ENCODE assay signal across 8 cellular contexts in genomic region chr11:45771194-45771941, GRCh38. TPM values are rescaled to one million over a fixed set of nuclear protein-coding genes. Genes with fewer than 3 reads are reported as not detected.
DNase-seq lines count a peak whose midpoint lies in the region; TF ChIP-seq lines count a peak whose summit lies in the region.

No MANE protein-coding gene starts in this region.

- peak; percentile 75 for DNase-seq in ELF-1 (ENCODE audit: low read depth, low spot score)
- peak; percentile 76 for DNase-seq in GM23248
- DNase-seq in SW480 (ENCODE audit: low spot score), result peak; percentile 53
- DNase-seq in adrenal gland, result peak; percentile 39 to 82 (median 65)
- peak; percentile 70 for DNase-seq in right atrium auricular region (ENCODE audit: low spot score)
- DNase-seq in putamen (ENCODE audit: low spot score), result peak; percentile 44

- H4K20me1 ChIP-seq in GM23248 (ENCODE audit: insufficient read depth), result no peaks in the 10 kb centered on the region

- no peak for TF ChIP-seq POLR2A in adrenal gland (IDR thresholded peaks at IDR 0.05)

- peaks cover 26% of the 10 kb centered on the region for H3K27me3 ChIP-seq in GM23248 (replicated peaks; ENCODE audit: insufficient read depth)
- H3K27me3 ChIP-seq in adrenal gland, result no peaks in the 10 kb centered on the region
- no peaks in the 10 kb centered on the region for H3K27me3 ChIP-seq in right atrium auricular region

- no peaks in the 10 kb centered on the region for H3K4me1 ChIP-seq in GM23248 (ENCODE audit: insufficient read depth)
- H3K4me1 ChIP-seq in adrenal gland (replicated peaks in 1 of 2), result no peaks in the 10 kb centered on the region
- H3K4me1 ChIP-seq in right atrium auricular region, result peaks cover 0 to 13% of the 10 kb centered on the region in 2 donors
- no peaks in the 10 kb centered on the region for H3K4me1 ChIP-seq in urinary bladder (ENCODE audit: insufficient read depth)

- H3K9ac ChIP-seq in GM23248, result peak overlapping the region; percentile 42

- 1 to 3% methylated on average over 28 to 30 of the region's 30 CpGs for WGBS in GM23248 (ENCODE audit: low coverage in 1 of 2, low lambda C conversion rate in 2 of 2, missing lambda C conversion rate in 2 of 2), 2 experiments
- 2 to 4% (median 3%) methylated on average over 21 to 30 of the region's 30 CpGs for WGBS in adrenal gland, 4 donors
- 5% methylated on average over 30 of the region's 30 CpGs for WGBS in urinary bladder

- H3K36me3 ChIP-seq in GM23248 (ENCODE audit: low read depth) (no peaks in the 10 kb centered on the region), adrenal gland (replicated peaks in 1 of 2) (no peaks in the 10 kb centered on the region), right atrium auricular region (no peaks in the 10 kb centered on the region), urinary bladder (ENCODE audit: insufficient read depth) (no peaks in the 10 kb centered on the region)

- H3K9me2 ChIP-seq in GM23248 (ENCODE audit: insufficient read depth), result no peaks in the 10 kb centered on the region

- H3K27ac ChIP-seq in GM23248 (no peak overlapping the region), adrenal gland (peak overlapping the region in 2 of 5 donors; percentile 10 to 36), right atrium auricular region (peak overlapping the region; percentile 69 to 78), urinary bladder (ENCODE audit: low read depth) (no peak overlapping the region)

- peak overlapping the region; percentile 96 for H2AFZ ChIP-seq in GM23248

- TF ChIP-seq CTCF in LNCAP (IDR thresholded peaks at IDR 0.05) (peak; percentile 88), adrenal gland (IDR thresholded peaks at IDR 0.05) (peak; percentile 76 to 92 (median 84)), right atrium auricular region (IDR thresholded peaks at IDR 0.05) (peak; percentile 93 to 95)

- in situ Hi-C loops in GM23248 (cut with MboI), result no loop called here

- no peaks in the 10 kb centered on the region for H3K9me3 ChIP-seq in GM23248 (ENCODE audit: low read depth)
- no peaks in the 10 kb centered on the region for H3K9me3 ChIP-seq in adrenal gland (replicated peaks in 1 of 3)
- no peaks in the 10 kb centered on the region for H3K9me3 ChIP-seq in right atrium auricular region

- no peaks in the 10 kb centered on the region for H3F3A ChIP-seq in GM23248 (ENCODE audit: insufficient read depth)

- intact Hi-C loops in adrenal gland (cut with DNase I), result loop anchor here in 1 of 2 donors (5.0 kb wide), 1 partner anchor 114 kb away; no protein-coding TSS in a partner anchor

- H3K4me3 ChIP-seq in GM23248 (peak overlapping the region; percentile 76), adrenal gland (peak overlapping the region in 2 of 4 donors; percentile 15 to 54), right atrium auricular region (peak overlapping the region; percentile 49 to 55), urinary bladder (ENCODE audit: low read depth, low read length) (peak overlapping the region; percentile 23)

- H3K4me2 ChIP-seq in GM23248 (ENCODE audit: unreplicated experiment), result peak overlapping the region; percentile 100

- H3K79me2 ChIP-seq in GM23248 (ENCODE audit: insufficient read depth), result no peaks in the 10 kb centered on the region

RNA-seq across cellular contexts. Expression of gene SLC35C1, which starts 33.6 kb away (rescaled TPM):
- total RNA-seq in GM23248 (2014; rRNA removed; shearing (Covaris generic)), result 12.5 and 15.9 TPM in 2 replicates
- polyA plus RNA-seq in GM23248 (2016; fragmentation: Nextera tagmentation; extraction: Ambion mirVana), result 17.8 and 18.3 TPM in 2 replicates
- total RNA-seq in adrenal gland, result 10 to 100 TPM in 6 of 8 donors, 1 to 10 TPM in 2; 8.5 to 17.3 (median 12.4) TPM
- polyA plus RNA-seq in adrenal gland, result 1 to 10 TPM; 6.3 to 8.2 (median 7.8) TPM
- 10 to 100 TPM in 1 of 2 donors, 1 to 10 TPM in 1; 5.2 to 11.6 TPM for total RNA-seq in right atrium auricular region
- total RNA-seq in urinary bladder, result 6.2 TPM
- polyA plus RNA-seq in urinary bladder, result 19.2 TPM

Comparison
In these comparisons a context has a peak if more than half of its experiments do, and no peak if none do; other contexts are left out.
1. H3K27ac ChIP-seq: peak in right atrium auricular region (2 of 2); none in GM23248 (single experiment) and urinary bladder (single experiment).
2. Peak in every context shown above with its lines, with median percentiles within 50 percentile points of each other: DNase-seq and CTCF ChIP-seq.